Comparison of ENCODE assay signal across 15 cellular contexts in genomic region chr6:167140589-167141474, GRCh38. TPM values are rescaled to one million over a fixed set of nuclear protein-coding genes. Genes with fewer than 3 reads are reported as not detected.
DNase-seq lines count a peak whose midpoint lies in the region; ATAC-seq, FAIRE-seq and TF ChIP-seq lines count a peak whose summit lies in the region.
"Had no signal": no experiment of that assay in that cellular context is flagged by ENCODE, and none has a peak within 500 bp of the region (broad histone marks: within the 10 kb centered on the region; RNA-seq: fewer than 3 reads in every experiment).

No MANE protein-coding gene starts in this region.

- no peak overlapping the region for H2BK120ac ChIP-seq in H1 (replicated peaks; ENCODE audit: low read depth, low read length)

- no peak overlapping the region; the same call in 1 of the 2 replicates for H2AK5ac ChIP-seq in H1 (ENCODE audit: low read depth, low read length)

- H3K4ac ChIP-seq in H1 (replicated peaks; ENCODE audit: insufficient read length, low read depth, low read length) = no peak overlapping the region

- H3K27ac ChIP-seq in H1 (ENCODE audit: low read depth, low read length) = no peak overlapping the region
- no peak overlapping the region for H3K27ac ChIP-seq in small intestine (ENCODE audit: low read depth in 1 of 2, low read length in 1 of 2)
- peak overlapping the region in 4 of 8 donors; percentile 24 to 70 (median 33) for H3K27ac ChIP-seq in spleen
- H3K27ac ChIP-seq: 22Rv1, KMS-11 had no signal

- H3K23me2 ChIP-seq in H1 (ENCODE audit: low read depth, low read length) = no peaks in the 10 kb centered on the region; the same call in 1 of the 2 replicates

- TF ChIP-seq POLR2A in H1 (IDR thresholded peaks at IDR 0.05; ENCODE audit: control extremely low read depth in 1 of 2, low read depth in 2 of 2, low read length in 2 of 2) = no peak
- TF ChIP-seq POLR2A in spleen (IDR thresholded peaks at IDR 0.05) = no peak

- peak; percentile 7 to 14; a peak in 1 of 4 replicates for TF ChIP-seq RAD21 in H1 (IDR thresholded peaks at IDR 0.05 in 1 of 2, conservative IDR thresholded peaks at IDR 0.05 in 1 of 2; ENCODE audit: low read depth in 2 of 2, low read length in 2 of 2)

- ATAC-seq in HG03565 (IDR thresholded peaks at IDR 0.05; ENCODE audit: unreplicated experiment) (no peak), GM21390 (IDR thresholded peaks at IDR 0.05; ENCODE audit: unreplicated experiment) (no peak)
- ATAC-seq: naive thymus-derived CD8-positive, alpha-beta T cell had no signal

- no peak for FAIRE-seq in H1 (lab: Jason Lieb, UNC)
- FAIRE-seq in small intestine (lab: Jason Lieb, UNC) = no peak
- FAIRE-seq: keratinocyte had no signal

- POLR2A ChIA-PET in H1 (lab: Charles Lee; ENCODE audit: partially characterized antibody) = interaction anchor here (1.2 kb wide), 1 partner anchor 141 kb away, joined by 3 read pairs; the partner anchor contains the start of gene CEP43

- H3K36me3 ChIP-seq in H1 (ENCODE audit: control insufficient read depth in 2 of 4, insufficient read depth in 4 of 4, low read length in 3 of 4) = no peaks in the 10 kb centered on the region
- peaks cover 0 to 2% of the 10 kb centered on the region in 2 donors for H3K36me3 ChIP-seq in small intestine (ENCODE audit: control insufficient read depth in 2 of 2, insufficient read depth in 2 of 2, low read length in 2 of 2)
- H3K36me3 ChIP-seq in spleen = peaks cover 0 to 25% (median 0%) of the 10 kb centered on the region in 6 donors

- H3K14ac ChIP-seq in H1 (ENCODE audit: insufficient read length) = no peak overlapping the region

- H2BK20ac ChIP-seq in H1 (ENCODE audit: low read length) = no peak overlapping the region

- no peak overlapping the region for H4K5ac ChIP-seq in H1 (ENCODE audit: insufficient read length, low read depth, low read length)

- H3K27me3 ChIP-seq in H1 (replicated peaks in 1 of 4; ENCODE audit: control insufficient read depth in 3 of 4, extremely low read depth in 1 of 4, insufficient read depth in 3 of 4, low read length in 3 of 4) (no peaks in the 10 kb centered on the region; a peak in 2 of 7 replicates), small intestine (ENCODE audit: control insufficient read depth in 2 of 2, insufficient read depth in 2 of 2, low read length in 2 of 2) (no peaks in the 10 kb centered on the region), spleen (replicated peaks in 1 of 7) (peaks cover 0 to 13% (median 0%) of the 10 kb centered on the region in 7 donors)

- no peak overlapping the region for H2BK12ac ChIP-seq in H1 (ENCODE audit: low read depth, low read length)

- 0 out of 2 replicates have a peak overlapping the region, but pooled peaks have one; percentile 1 for H2AFZ ChIP-seq in H1 (ENCODE audit: low read length)

- H3K9me3 ChIP-seq in H1 (ENCODE audit: insufficient read depth in 2 of 2, low read depth in 1 of 2, low read length in 1 of 2) = peaks cover 6 to 8% of the 10 kb centered on the region in 2 experiments; a peak in 3 of 4 replicates
- H3K9me3 ChIP-seq in small intestine (ENCODE audit: control insufficient read depth, low read depth) = no peaks in the 10 kb centered on the region
- no peaks in the 10 kb centered on the region for H3K9me3 ChIP-seq in spleen

- H3K9ac ChIP-seq in H1 (replicated peaks in 1 of 4; ENCODE audit: extremely low read depth in 1 of 4, low read depth in 3 of 4, low read length in 3 of 4) = no peak overlapping the region
- H3K9ac ChIP-seq: KMS-11 had no signal

- H3K56ac ChIP-seq in H1 (replicated peaks; ENCODE audit: insufficient read length, low read depth, low read length) = no peak overlapping the region

- H3K23ac ChIP-seq in H1 (ENCODE audit: insufficient read length) = no peak overlapping the region

- H3K4me3 ChIP-seq in H1 (ENCODE audit: extremely low read depth in 1 of 4, insufficient read depth in 2 of 4, low read depth in 3 of 4, low read length in 4 of 4) = no peak overlapping the region
- no peak overlapping the region for H3K4me3 ChIP-seq in small intestine (ENCODE audit: low read depth in 1 of 2, low read length in 2 of 2)
- no peak overlapping the region for H3K4me3 ChIP-seq in spleen

- no peak overlapping the region; the same call in 1 of the 2 replicates for H3K18ac ChIP-seq in H1 (ENCODE audit: extremely low read depth, low read length)

- DNase-seq in NCI-H82 (lab: John Stamatoyannopoulos, UW) = peak; percentile 12
- DNase-seq in NCI-H82 treated with DMSO at 0.1 percent for 48 hours (lab: John Stamatoyannopoulos, UW; ENCODE audit: unreplicated experiment) = no peak
- DNase-seq in HT1080 (ENCODE audit: low read depth) = peak; percentile 33
- no peak for DNase-seq in H1 (ENCODE audit: low read depth in 1 of 2, low spot score in 2 of 2)
- DNase-seq in small intestine = peak; percentile 63
- no peak for DNase-seq in spleen
- DNase-seq: naive thymus-derived CD8-positive, alpha-beta T cell; NCI-H2171; stimulated activated CD4-positive, alpha-beta T cell treated with anti-CD3 and anti-CD28 coated beads, Interleukin-1b, Interleukin-23, amount 100 ng/mL, for 48 hours had no signal

- TF ChIP-seq CTCF in H1 (IDR thresholded peaks at IDR 0.05; ENCODE audit: control extremely low read depth in 1 of 3, insufficient read depth in 1 of 3, low read depth in 1 of 3, low read length in 3 of 3) (no peak), spleen (IDR thresholded peaks at IDR 0.05 in 8 of 11, conservative IDR thresholded peaks at IDR 0.05 in 3 of 11) (no peak)

- H3K79me1 ChIP-seq in H1 (ENCODE audit: low read depth, low read length) = no peaks in the 10 kb centered on the region

- TF ChIP-seq EP300 in H1 (IDR thresholded peaks at IDR 0.05; ENCODE audit: borderline replicate concordance in 1 of 2, low read depth in 2 of 2, low read length in 2 of 2) = no peak

- CTCF ChIA-PET in H1 (lab: Charles Lee; ENCODE audit: partially characterized antibody) = interaction anchor here (0.6 to 7.2 kb wide), 28 partner anchors 12 to 829 kb away, joined by 3 to 72 read pairs (median 4); partner anchors contain the start of genes CCR6 and RNASET2

- H4K20me1 ChIP-seq in H1 (replicated peaks in 1 of 2; ENCODE audit: control insufficient read depth in 1 of 2, insufficient read depth in 2 of 2, low read length in 2 of 2) = no peaks in the 10 kb centered on the region

- H4K8ac ChIP-seq in H1 (ENCODE audit: extremely low read depth, insufficient read depth, low read length) = no peak overlapping the region

- H2BK15ac ChIP-seq in H1 (ENCODE audit: low read length) = no peak overlapping the region

- 84% methylated on average over 10 of the region's 10 CpGs; no CpG with 5 or more reads in 1 of the 2 experiments for WGBS in H1 (ENCODE audit: extremely low coverage in 1 of 2, insufficient coverage in 1 of 2, insufficient read length in 1 of 2, insufficient replicate concordance in 2 of 2, low coverage in 1 of 2, low lambda C conversion rate in 2 of 2, missing lambda C conversion rate in 1 of 2), 2 experiments
- WGBS in small intestine, 3 donors = 59 to 62% (median 60%) methylated on average over 10 of the region's 10 CpGs
- 63 to 86% (median 82%) methylated on average over 9 to 10 of the region's 10 CpGs for WGBS in spleen, 5 donors

- intact Hi-C loops in spleen (cut with DNase I; ENCODE audit: low total_unique reads) = loop anchor here (5.0 kb wide), 2 partner anchors 144 to 364 kb away; partner anchors contain the start of gene CEP43

- no peaks in the 10 kb centered on the region for H3K79me2 ChIP-seq in H1 (ENCODE audit: control insufficient read depth in 1 of 2, insufficient read depth in 2 of 2, low read length in 2 of 2)

- H2BK5ac ChIP-seq in H1 (ENCODE audit: low read depth, low read length) = no peak overlapping the region

- H3K4me1 ChIP-seq in H1 (replicated peaks in 1 of 4; ENCODE audit: control insufficient read depth in 3 of 4, insufficient read depth in 4 of 4, low read length in 3 of 4) (peaks cover 0 to 12% (median 8%) of the 10 kb centered on the region in 4 experiments; a peak in 5 of 7 replicates), small intestine (ENCODE audit: control insufficient read depth in 2 of 2, insufficient read depth in 1 of 2, low read depth in 1 of 2, low read length in 1 of 2) (peaks cover 3 to 7% of the 10 kb centered on the region in 2 donors), spleen (peaks cover 0 to 57% (median 20%) of the 10 kb centered on the region in 6 donors)

- H3K4me2 ChIP-seq in H1 (ENCODE audit: insufficient read depth in 1 of 2, low read depth in 2 of 2, low read length in 2 of 2) = no peak overlapping the region; a peak in 1 of 4 replicates
- H3K4me2 ChIP-seq: KMS-11 had no signal

- H4K91ac ChIP-seq in H1 (replicated peaks; ENCODE audit: insufficient read length, low read length) = no peak overlapping the region

RNA-seq across cellular contexts. Expression of gene GPR31, which starts 16.9 kb away (rescaled TPM):
- not detected in 2 replicates for total RNA-seq in HT1080 (2014; rRNA removed; shearing (Covaris generic))
- polyA plus RNA-seq in HT1080 (2015; cell fraction: cytosol; rRNA removed) = not detected in 2 replicates
- polyA plus RNA-seq in HT1080 (2015; cell fraction: nucleus; rRNA removed) = not detected in 2 replicates
- total RNA-seq in H1 (2021; fragmentation: NEBNext Ultra II Directional; extraction: Animal tissue kit (Norgen Biotek cat#: 25700)) = not detected in 2 replicates
- polyA plus RNA-seq in H1 (2011; rRNA removed) = not detected in 2 replicates
- polyA plus RNA-seq in H1 (2011; cell fraction: cytosol; rRNA removed) = not detected
- polyA plus RNA-seq in H1 (2011; cell fraction: nucleus; rRNA removed) = not detected
- polyA plus RNA-seq in H1 (2012, experiment 1 of 2) = not detected in 4 replicates
- polyA plus RNA-seq in H1 (2012, experiment 2 of 2) = not detected
- polyA plus RNA-seq in H1 (2013, experiment 1 of 2) = not detected
- not detected for polyA plus RNA-seq in H1 (2013, experiment 2 of 2)
- not detected in 2 replicates for polyA minus RNA-seq in H1 (2011; rRNA and poly(A)+ RNA removed)
- polyA minus RNA-seq in H1 (2011; cell fraction: cytosol; rRNA and poly(A)+ RNA removed) = not detected
- polyA minus RNA-seq in H1 (2011; cell fraction: nucleus; rRNA and poly(A)+ RNA removed) = not detected
- polyA plus RNA-seq in small intestine = not detected
- 1 to 10 TPM in 1 of 7 donors, under 1 TPM in 2, not detected in 4; 0.24 to 1.0 (median 0.94) TPM for total RNA-seq in spleen
- not detected for polyA plus RNA-seq in spleen
- total RNA-seq: activated T-helper 2 cell treated with anti-CD3 and anti-CD28 coated beads, Interferon-gamma antibody, Interleukin-2, Interleukin-4, amounts not matched to agents 10 μg/mL and 5 μg/mL and 100 μg/mL, durations not matched to agents 14 hours and 24 hours and 36 hours; naive thymus-derived CD8-positive, alpha-beta T cell had no signal
- polyA plus RNA-seq: keratinocyte; naive thymus-derived CD8-positive, alpha-beta T cell had no signal

RNA-seq across cellular contexts. Expression of gene CCR6, which starts 17.9 kb away (rescaled TPM):
- total RNA-seq in HT1080 (2014; rRNA removed; shearing (Covaris generic)) = 0.06 TPM in 1 of 2 replicates, not detected in the other
- not detected in 2 replicates for polyA plus RNA-seq in HT1080 (2015; cell fraction: cytosol; rRNA removed)
- not detected in 2 replicates for polyA plus RNA-seq in HT1080 (2015; cell fraction: nucleus; rRNA removed)
- not detected in 2 replicates for total RNA-seq in H1 (2021; fragmentation: NEBNext Ultra II Directional; extraction: Animal tissue kit (Norgen Biotek cat#: 25700))
- polyA plus RNA-seq in H1 (2011; rRNA removed) (0.06 and 0.27 TPM in 2 replicates), small intestine (1 to 10 TPM in 1 of 3 donors, under 1 TPM in 2; 0.54 to 1.2 (median 0.89) TPM), spleen (10 to 100 TPM; 16.1 to 26.9 (median 22.7) TPM)
- polyA plus RNA-seq in H1 (2011; cell fraction: cytosol; rRNA removed) = not detected
- not detected for polyA plus RNA-seq in H1 (2011; cell fraction: nucleus; rRNA removed)
- polyA plus RNA-seq in H1 (2012, experiment 1 of 2) = not detected in 4 replicates
- polyA plus RNA-seq in H1 (2012, experiment 2 of 2) = not detected
- polyA plus RNA-seq in H1 (2013, experiment 1 of 2) = not detected
- not detected for polyA plus RNA-seq in H1 (2013, experiment 2 of 2)
- not detected in 2 replicates for polyA minus RNA-seq in H1 (2011; rRNA and poly(A)+ RNA removed)
- not detected for polyA minus RNA-seq in H1 (2011; cell fraction: cytosol; rRNA and poly(A)+ RNA removed)
- polyA minus RNA-seq in H1 (2011; cell fraction: nucleus; rRNA and poly(A)+ RNA removed) = not detected
- 10 to 100 TPM; 15.5 to 37.0 (median 19.5) TPM for total RNA-seq in spleen
- total RNA-seq: activated T-helper 2 cell treated with anti-CD3 and anti-CD28 coated beads, Interferon-gamma antibody, Interleukin-2, Interleukin-4, amounts not matched to agents 10 μg/mL and 5 μg/mL and 100 μg/mL, durations not matched to agents 14 hours and 24 hours and 36 hours had no signal
- polyA plus RNA-seq: keratinocyte had no signal

Comparison
In these comparisons a context has a peak if more than half of its experiments do, and no peak if none do; other contexts are left out.
1. DNase-seq: peak in NCI-H82 (single experiment), HT1080 (single experiment) and small intestine (single experiment); none in NCI-H82 treated with DMSO at 0.1 percent for 48 hours (single experiment), H1 (0 of 2) and spleen (single experiment).
2. RNA of gene CCR6, which starts 17.9 kb away (total RNA-seq): 15.5 to 37.0 TPM in spleen; 0.06 TPM in HT1080 and not detected in H1; every median in the first group is over 10 times any median in the second.